In genomic region chr14:94129111-94129757, GRCh38 we compare ENCODE assay signal across 1 cellular context.
A peak's percentile ranks its signal among the peaks of the same experiment; 100 is the strongest.
TF ChIP-seq lines count a peak whose summit lies in the region.

Gene IFI27L2 (minus strand): TSS chr14:94129604. CDS start chr14:94129564, 40 bp downstream.

TF ChIP-seq in K562, 482 proteins besides CTCF, POLR2A, EP300 and RAD21 (continued from another document):
- TF ChIP-seq TFAP4 (CRISPR knock-in tag; IDR thresholded peaks at IDR 0.05; ENCODE audit: borderline replicate concordance) = peak; percentile 22; the same call in 1 of the 2 replicates
- no peak for TF ChIP-seq ZFP36 (IDR thresholded peaks at IDR 0.05; ENCODE audit: low read depth, low read length, partially characterized antibody)
- peak; percentile 25; the same call in 1 of the 2 replicates for TF ChIP-seq PHF8 (IDR thresholded peaks at IDR 0.05; ENCODE audit: borderline replicate concordance, low read length)
- TF ChIP-seq SP2 (IDR thresholded peaks at IDR 0.05; ENCODE audit: extremely low read depth, low read depth, low read length, poor library complexity, severe bottlenecking) = peak; percentile 9
- TF ChIP-seq SMAD3 (CRISPR knock-in tag; conservative IDR thresholded peaks at IDR 0.05) = no peak
